In the genomic region with DNA sequence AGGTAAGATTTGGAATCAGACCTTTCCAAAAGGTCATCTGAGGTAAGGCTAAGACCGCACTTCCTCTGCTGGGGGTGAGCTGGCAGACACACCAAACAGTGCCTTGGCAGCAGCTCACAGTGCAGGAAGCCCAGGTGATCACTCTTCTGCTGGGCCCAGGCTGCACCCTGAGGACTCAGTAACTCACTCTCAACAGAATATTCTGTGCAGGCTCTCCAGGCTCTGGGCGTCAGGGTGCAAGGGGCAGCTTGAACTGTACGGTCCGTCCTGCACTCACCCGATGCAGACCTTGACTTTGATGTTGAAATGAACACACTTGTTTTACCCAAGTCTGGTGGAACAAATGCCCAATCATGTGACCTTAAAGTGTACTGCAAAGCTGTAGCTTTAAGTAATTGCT, we compare ENCODE assay signal across 24 cellular contexts. TPM values are rescaled to one million over a fixed set of nuclear protein-coding genes. Genes with fewer than 3 reads are reported as not detected.
A peak's percentile ranks its signal among the peaks of the same experiment; 100 is the strongest.
DNase-seq lines count a peak whose midpoint lies in the region; ATAC-seq, FAIRE-seq and TF ChIP-seq lines count a peak whose summit lies in the region.
"Had no signal": no experiment of that assay in that cellular context is flagged by ENCODE, and none has a peak within 500 bp of the region (broad histone marks: within the 10 kb centered on the region; RNA-seq: fewer than 3 reads in every experiment).

No MANE protein-coding gene starts in this region.

- H2AFZ ChIP-seq in HepG2 (ENCODE audit: low read length): no peak overlapping the region
- H2AFZ ChIP-seq: GM23248 had no signal

- H3K9me3 Mint-ChIP-seq in CD4-positive, alpha-beta memory T cell: no peaks in the 10 kb centered on the region
- H3K9me3 Mint-ChIP-seq: CD4-positive, CD25-positive, alpha-beta regulatory T cell; nephron; type B pancreatic cell had no signal

- H3K36me3 ChIP-seq in HepG2 (replicated peaks in 1 of 2; ENCODE audit: control insufficient read depth in 1 of 2, insufficient read depth in 2 of 2, low read length in 2 of 2) (peaks cover 12 to 43% of the 10 kb centered on the region in 2 experiments), uterus (no peaks in the 10 kb centered on the region)
- peaks cover 40% of the 10 kb centered on the region for H3K36me3 ChIP-seq in CD4-positive, alpha-beta memory T cell (ENCODE audit: insufficient read depth, low read length)

- no peak overlapping the region for H3K4me3 Mint-ChIP-seq in CD4-positive, alpha-beta memory T cell
- H3K4me3 Mint-ChIP-seq: activated naive CD8-positive, alpha-beta T cell; CD4-positive, CD25-positive, alpha-beta regulatory T cell; nephron; type B pancreatic cell had no signal

- no peak overlapping the region for H3K4me3 ChIP-seq in HepG2 (replicated peaks in 1 of 3; ENCODE audit: insufficient read depth in 1 of 3, low read depth in 2 of 3, low read length in 3 of 3)
- H3K4me3 ChIP-seq in uterus: no peak overlapping the region
- no peak overlapping the region for H3K4me3 ChIP-seq in CD4-positive, alpha-beta memory T cell (ENCODE audit: low read length in 2 of 2)
- H3K4me3 ChIP-seq: GM23248, skin epidermis had no signal

- POLR2A ChIA-PET in HepG2 (lab: Yijun Ruan, JAX): interaction anchor here (0.7 to 1.6 kb wide), 3 partner anchors 17 to 28 kb away, joined by 5 to 9 read pairs (median 6); partner anchors contain the start of gene ACACB
- POLR2A ChIA-PET in CD4-positive, alpha-beta memory T cell (lab: Charles Lee; ENCODE audit: partially characterized antibody): interaction anchor here (1.0 to 1.8 kb wide), 2 partner anchors 12 to 34 kb away, joined by 3 to 5 read pairs; partner anchors contain the start of gene USP30

- H3K4me1 Mint-ChIP-seq in CD4-positive, alpha-beta memory T cell: peaks cover 6 to 17% (median 10%) of the 10 kb centered on the region in 4 donors

- no peak overlapping the region for H3K9ac ChIP-seq in HepG2 (ENCODE audit: insufficient read depth, low read depth, low read length)
- H3K9ac ChIP-seq: GM23248 had no signal

- WGBS in HepG2 (ENCODE audit: low lambda C conversion rate): 9% methylated on average over 4 of the region's 5 CpGs

- peaks cover 71% of the 10 kb centered on the region for H3K4me1 ChIP-seq in HepG2 (ENCODE audit: insufficient read depth, low read length)
- peaks cover 2 to 9% of the 10 kb centered on the region in 2 donors for H3K4me1 ChIP-seq in uterus
- H3K4me1 ChIP-seq in CD4-positive, alpha-beta memory T cell (ENCODE audit: insufficient read depth, low read length): peaks cover 8% of the 10 kb centered on the region
- H3K4me1 ChIP-seq: foreskin keratinocyte had no signal

- CTCF ChIA-PET in HepG2 (lab: Yijun Ruan, JAX; ENCODE audit: low intra/inter-chr PET ratio, low total read pairs): no interaction called here
- CTCF ChIA-PET in CD4-positive, alpha-beta memory T cell (lab: Charles Lee; ENCODE audit: partially characterized antibody): interaction anchor here (0.6 to 1.4 kb wide), 5 partner anchors 8 to 203 kb away, joined by 3 to 4 read pairs (median 3); no protein-coding TSS in a partner anchor

- TF ChIP-seq POLR2A in HepG2 (IDR thresholded peaks at IDR 0.05; ENCODE audit: insufficient read depth in 1 of 2, low read depth in 2 of 2, low read length in 2 of 2) (no peak), uterus (IDR thresholded peaks at IDR 0.05) (no peak)

- no peaks in the 10 kb centered on the region for H3K9me3 ChIP-seq in HepG2 (ENCODE audit: low read length)
- H3K9me3 ChIP-seq in uterus: no peaks in the 10 kb centered on the region
- no peaks in the 10 kb centered on the region for H3K9me3 ChIP-seq in CD4-positive, alpha-beta memory T cell (ENCODE audit: control insufficient read depth in 1 of 2, low read length in 2 of 2)

- H3K27me3 ChIP-seq in HepG2 (ENCODE audit: control insufficient read depth in 1 of 2, insufficient read depth in 2 of 2, low read length in 2 of 2) (no peaks in the 10 kb centered on the region), uterus (no peaks in the 10 kb centered on the region)
- no peaks in the 10 kb centered on the region for H3K27me3 ChIP-seq in CD4-positive, alpha-beta memory T cell (ENCODE audit: insufficient read depth, low read length)
- H3K27me3 ChIP-seq: brain microvascular endothelial cell, foreskin keratinocyte had no signal

- no peak overlapping the region for H3K27ac Mint-ChIP-seq in CD4-positive, alpha-beta memory T cell
- H3K27ac Mint-ChIP-seq: CD4-positive, CD25-positive, alpha-beta regulatory T cell; nephron; progenitor cell of endocrine pancreas; type B pancreatic cell had no signal

- peak overlapping the region; percentile 6; the same call in 1 of the 2 replicates for H3K4me2 ChIP-seq in HepG2 (ENCODE audit: low read depth, low read length)

- FAIRE-seq in HepG2 (lab: Jason Lieb, UNC): peak; percentile 96

- TF ChIP-seq EP300 in HepG2 (IDR thresholded peaks at IDR 0.05; ENCODE audit: low read depth in 2 of 2, low read length in 2 of 2) (no peak), HepG2 (CRISPR knock-in tag; IDR thresholded peaks at IDR 0.05; ENCODE audit: borderline replicate concordance) (no peak)

- peak overlapping the region; percentile 46 for H3K27ac ChIP-seq in C4-2B
- peak overlapping the region; percentile 38 for H3K27ac ChIP-seq in HepG2 (ENCODE audit: extremely low read length, insufficient read depth, low read length)
- H3K27ac ChIP-seq in uterus: no peak overlapping the region
- H3K27ac ChIP-seq in CD4-positive, alpha-beta memory T cell (ENCODE audit: low read depth, low read length): no peak overlapping the region
- H3K27ac ChIP-seq: brain microvascular endothelial cell, foreskin keratinocyte, GM23248, skin epidermis had no signal

- H3K36me3 Mint-ChIP-seq in CD4-positive, alpha-beta memory T cell: peaks cover 44 to 62% of the 10 kb centered on the region in 2 donors
- H3K36me3 Mint-ChIP-seq: activated naive CD8-positive, alpha-beta T cell had no signal

- in situ Hi-C loops in HepG2 (cut with HindIII; ENCODE audit: extremely low pct_ligation_motif_present, low pct_unique_long_range_greater_than_20kb): no loop called here

- ATAC-seq in HepG2: peak; percentile 98
- ATAC-seq: activated CD4-positive, CD25-positive, alpha-beta regulatory T cell treated with anti-CD3 and anti-CD28 coated beads, Interleukin-2, amount 50 U/mL, for 24 hours; foreskin keratinocyte had no signal

- BruUV-seq in HepG2 (replicated peaks; lab: Mats Ljungman, UMichigan): no TSS peak

- intact Hi-C loops in HepG2 (cut with micrococcal nuclease; ENCODE audit: unreplicated experiment): no loop called here
- intact Hi-C loops in uterus (cut with DNase I; ENCODE audit: low total_unique reads): no loop called here
- intact Hi-C loops in CD4-positive, alpha-beta memory T cell (cut with micrococcal nuclease): no loop called here

- DNase-seq in M059J (ENCODE audit: low read depth) (peak; percentile 43), cerebellar cortex (ENCODE audit: low spot score) (peak; percentile 47), HepG2 (ENCODE audit: low spot score) (peak; percentile 82), uterus (no peak), T-helper 2 cell (no peak), NCI-H446 treated with DMSO at 0.1 percent for 48 hours (lab: John Stamatoyannopoulos, UW) (no peak)
- no peak for DNase-seq in CD4-positive, alpha-beta memory T cell
- DNase-seq: brain microvascular endothelial cell; CD4-positive, CD25-positive, alpha-beta regulatory T cell; DMS153; foreskin keratinocyte; GF-D8; GM23248; KBM-7; midbrain; NCI-H187 treated with DMSO at 0.1 percent for 48 hours; stimulated activated naive CD4-positive, alpha-beta T cell had no signal

- H4K20me1 ChIP-seq in HepG2 (ENCODE audit: insufficient read depth, low read length): no peaks in the 10 kb centered on the region

- no peak for TF ChIP-seq CTCF in C4-2B (conservative IDR thresholded peaks at IDR 0.05)
- no peak for TF ChIP-seq CTCF in HepG2 (CRISPR knock-in tag; IDR thresholded peaks at IDR 0.05)
- no peak for TF ChIP-seq CTCF in uterus (IDR thresholded peaks at IDR 0.05)

- no peaks in the 10 kb centered on the region for H3K27me3 Mint-ChIP-seq in CD4-positive, alpha-beta memory T cell
- H3K27me3 Mint-ChIP-seq: activated naive CD8-positive, alpha-beta T cell; CD4-positive, CD25-positive, alpha-beta regulatory T cell; progenitor cell of endocrine pancreas; type B pancreatic cell had no signal

- 0 out of 2 replicates have a peak, but pooled peaks have one; percentile 20 for TF ChIP-seq RAD21 in HepG2 (CRISPR knock-in tag; IDR thresholded peaks at IDR 0.05)

- H3K79me2 ChIP-seq in HepG2 (ENCODE audit: insufficient read depth, low read length): peaks cover 8% of the 10 kb centered on the region

RNA-seq across cellular contexts. Expression of gene ALKBH2, which starts 6.0 kb away (rescaled TPM):
- total RNA-seq in M059J (2014; rRNA removed; shearing (Covaris generic)): 4.2 and 10.8 TPM in 2 replicates
- total RNA-seq in HepG2 (2016; rRNA removed; fragmentation: Illumina TruSeq; extraction: Trizol) (40.5 and 46.7 TPM in 2 replicates), uterus (10 to 100 TPM in 3 of 4 donors, 1 to 10 TPM in 1; 2.1 to 26.5 (median 19.1) TPM)
- 26.9 and 30.3 TPM in 2 replicates for total RNA-seq in HepG2 (2016; cell fraction: cytosol; rRNA removed; fragmentation: Illumina TruSeq; extraction: Trizol; ENCODE audit: low read depth)
- 42.1 and 42.5 TPM in 2 replicates for total RNA-seq in HepG2 (2016; cell fraction: insoluble cytoplasmic fraction; rRNA removed; fragmentation: Illumina TruSeq; extraction: Trizol)
- 25.3 and 29.0 TPM in 2 replicates for total RNA-seq in HepG2 (2016; cell fraction: membrane; rRNA removed; fragmentation: Illumina TruSeq; extraction: Trizol)
- total RNA-seq in HepG2 (2016; cell fraction: nucleus; rRNA removed; fragmentation: Illumina TruSeq; extraction: Trizol): 31.4 and 33.2 TPM in 2 replicates
- polyA plus RNA-seq in HepG2 (2011; rRNA removed): 19.2 and 21.0 TPM in 2 replicates
- polyA plus RNA-seq in HepG2 (2011; cell fraction: cytosol; rRNA removed): 16.6 and 17.1 TPM in 2 replicates
- 34.1 and 41.7 TPM in 2 replicates for polyA plus RNA-seq in HepG2 (2011; cell fraction: nucleus; rRNA removed)
- 18.9 and 22.6 TPM in 2 replicates for polyA plus RNA-seq in HepG2 (2012)
- 13.7 and 19.0 TPM in 2 replicates for polyA plus RNA-seq in HepG2 (2016; cell fraction: cytosol; fragmentation: Illumina TruSeq; extraction: Trizol; ENCODE audit: low read depth)
- 40.3 and 40.9 TPM in 2 replicates for polyA plus RNA-seq in HepG2 (2016; cell fraction: insoluble cytoplasmic fraction; fragmentation: Illumina TruSeq; extraction: Trizol; ENCODE audit: low read depth)
- polyA plus RNA-seq in HepG2 (2016; cell fraction: membrane; fragmentation: Illumina TruSeq; extraction: Trizol; ENCODE audit: low read depth): 18.2 and 23.2 TPM in 2 replicates
- 65.5 and 73.7 TPM in 2 replicates for polyA plus RNA-seq in HepG2 (2016; cell fraction: nucleus; fragmentation: Illumina TruSeq; extraction: Trizol; ENCODE audit: insufficient read depth, low read depth)
- polyA minus RNA-seq in HepG2 (2011; rRNA and poly(A)+ RNA removed; ENCODE audit: low replicate concordance): 7.5 and 22.5 TPM in 2 replicates
- polyA minus RNA-seq in HepG2 (2011; cell fraction: cytosol; rRNA and poly(A)+ RNA removed): 6.2 and 6.4 TPM in 2 replicates
- 6.6 and 10.9 TPM in 2 replicates for polyA minus RNA-seq in HepG2 (2011; cell fraction: nucleus; rRNA and poly(A)+ RNA removed)
- 10 to 100 TPM; 12.9 to 14.4 TPM for total RNA-seq in CD4-positive, alpha-beta memory T cell
- 10 to 100 TPM; 15.0 to 16.4 TPM for polyA plus RNA-seq in CD4-positive, alpha-beta memory T cell

RNA-seq across cellular contexts. Expression of gene UNG, which starts 10.1 kb away (rescaled TPM):
- 72.3 and 78.1 TPM in 2 replicates for total RNA-seq in M059J (2014; rRNA removed; shearing (Covaris generic))
- total RNA-seq in HepG2 (2016; rRNA removed; fragmentation: Illumina TruSeq; extraction: Trizol): 114 and 144 TPM in 2 replicates
- 14.1 and 15.1 TPM in 2 replicates for total RNA-seq in HepG2 (2016; cell fraction: cytosol; rRNA removed; fragmentation: Illumina TruSeq; extraction: Trizol; ENCODE audit: low read depth)
- 113 and 144 TPM in 2 replicates for total RNA-seq in HepG2 (2016; cell fraction: insoluble cytoplasmic fraction; rRNA removed; fragmentation: Illumina TruSeq; extraction: Trizol)
- 42.9 and 44.0 TPM in 2 replicates for total RNA-seq in HepG2 (2016; cell fraction: membrane; rRNA removed; fragmentation: Illumina TruSeq; extraction: Trizol)
- 46.7 and 49.9 TPM in 2 replicates for total RNA-seq in HepG2 (2016; cell fraction: nucleus; rRNA removed; fragmentation: Illumina TruSeq; extraction: Trizol)
- 20.5 and 23.3 TPM in 2 replicates for polyA plus RNA-seq in HepG2 (2011; rRNA removed)
- 18.8 and 19.2 TPM in 2 replicates for polyA plus RNA-seq in HepG2 (2011; cell fraction: cytosol; rRNA removed)
- polyA plus RNA-seq in HepG2 (2011; cell fraction: nucleus; rRNA removed): 9.4 and 9.6 TPM in 2 replicates
- polyA plus RNA-seq in HepG2 (2012): 24.4 and 35.2 TPM in 2 replicates
- 11.6 and 12.8 TPM in 2 replicates for polyA plus RNA-seq in HepG2 (2016; cell fraction: cytosol; fragmentation: Illumina TruSeq; extraction: Trizol; ENCODE audit: low read depth)
- 144 TPM in 2 replicates for polyA plus RNA-seq in HepG2 (2016; cell fraction: insoluble cytoplasmic fraction; fragmentation: Illumina TruSeq; extraction: Trizol; ENCODE audit: low read depth)
- polyA plus RNA-seq in HepG2 (2016; cell fraction: membrane; fragmentation: Illumina TruSeq; extraction: Trizol; ENCODE audit: low read depth): 28.5 and 28.6 TPM in 2 replicates
- 65.0 and 67.4 TPM in 2 replicates for polyA plus RNA-seq in HepG2 (2016; cell fraction: nucleus; fragmentation: Illumina TruSeq; extraction: Trizol; ENCODE audit: insufficient read depth, low read depth)
- 11.1 and 15.9 TPM in 2 replicates for polyA minus RNA-seq in HepG2 (2011; rRNA and poly(A)+ RNA removed; ENCODE audit: low replicate concordance)
- 11.2 and 14.4 TPM in 2 replicates for polyA minus RNA-seq in HepG2 (2011; cell fraction: cytosol; rRNA and poly(A)+ RNA removed)
- polyA minus RNA-seq in HepG2 (2011; cell fraction: nucleus; rRNA and poly(A)+ RNA removed): 6.8 and 7.1 TPM in 2 replicates
- 10 to 100 TPM; 21.6 to 32.7 (median 27.9) TPM for total RNA-seq in uterus
- 10 to 100 TPM; 18.5 to 19.5 TPM for total RNA-seq in CD4-positive, alpha-beta memory T cell
- 10 to 100 TPM; 43.1 to 47.1 TPM for polyA plus RNA-seq in CD4-positive, alpha-beta memory T cell

RNA-seq across cellular contexts. Expression of gene ACACB, which starts 29.1 kb away (rescaled TPM):
- 5.5 and 6.6 TPM in 2 replicates for total RNA-seq in M059J (2014; rRNA removed; shearing (Covaris generic))
- 6.0 and 8.6 TPM in 2 replicates for total RNA-seq in HepG2 (2016; rRNA removed; fragmentation: Illumina TruSeq; extraction: Trizol)
- total RNA-seq in HepG2 (2016; cell fraction: cytosol; rRNA removed; fragmentation: Illumina TruSeq; extraction: Trizol; ENCODE audit: low read depth): 3.7 and 5.2 TPM in 2 replicates
- 4.7 and 10.3 TPM in 2 replicates for total RNA-seq in HepG2 (2016; cell fraction: insoluble cytoplasmic fraction; rRNA removed; fragmentation: Illumina TruSeq; extraction: Trizol)
- 4.2 and 5.9 TPM in 2 replicates for total RNA-seq in HepG2 (2016; cell fraction: membrane; rRNA removed; fragmentation: Illumina TruSeq; extraction: Trizol)
- 14.3 and 17.9 TPM in 2 replicates for total RNA-seq in HepG2 (2016; cell fraction: nucleus; rRNA removed; fragmentation: Illumina TruSeq; extraction: Trizol)
- 6.2 and 6.4 TPM in 2 replicates for polyA plus RNA-seq in HepG2 (2011; rRNA removed)
- polyA plus RNA-seq in HepG2 (2011; cell fraction: cytosol; rRNA removed): 3.4 and 4.6 TPM in 2 replicates
- polyA plus RNA-seq in HepG2 (2011; cell fraction: nucleus; rRNA removed): 18.8 and 19.2 TPM in 2 replicates
- 4.3 and 4.9 TPM in 2 replicates for polyA plus RNA-seq in HepG2 (2012)
- 0.51 TPM in 2 replicates for polyA plus RNA-seq in HepG2 (2016; cell fraction: cytosol; fragmentation: Illumina TruSeq; extraction: Trizol; ENCODE audit: low read depth)
- 3.6 and 4.3 TPM in 2 replicates for polyA plus RNA-seq in HepG2 (2016; cell fraction: insoluble cytoplasmic fraction; fragmentation: Illumina TruSeq; extraction: Trizol; ENCODE audit: low read depth)
- 1.0 and 1.2 TPM in 2 replicates for polyA plus RNA-seq in HepG2 (2016; cell fraction: membrane; fragmentation: Illumina TruSeq; extraction: Trizol; ENCODE audit: low read depth)
- polyA plus RNA-seq in HepG2 (2016; cell fraction: nucleus; fragmentation: Illumina TruSeq; extraction: Trizol; ENCODE audit: insufficient read depth, low read depth): 18.5 and 20.2 TPM in 2 replicates
- polyA minus RNA-seq in HepG2 (2011; rRNA and poly(A)+ RNA removed; ENCODE audit: low replicate concordance): 24.1 and 29.2 TPM in 2 replicates
- polyA minus RNA-seq in HepG2 (2011; cell fraction: cytosol; rRNA and poly(A)+ RNA removed): 5.0 and 5.1 TPM in 2 replicates
- polyA minus RNA-seq in HepG2 (2011; cell fraction: nucleus; rRNA and poly(A)+ RNA removed): 23.6 and 44.9 TPM in 2 replicates
- 100 to 1,000 TPM in 2 of 4 donors, 10 to 100 TPM in 2; 22.0 to 137 (median 97.2) TPM for total RNA-seq in uterus
- 10 to 100 TPM; 46.7 to 47.1 TPM for total RNA-seq in CD4-positive, alpha-beta memory T cell
- polyA plus RNA-seq in CD4-positive, alpha-beta memory T cell: 1 to 10 TPM in 1 of 2 donors, under 1 TPM in 1; 0.83 to 2.0 TPM

RNA-seq across cellular contexts. Expression of gene USP30, which starts 34.9 kb away (rescaled TPM):
- total RNA-seq in M059J (2014; rRNA removed; shearing (Covaris generic)): 10.6 and 18.7 TPM in 2 replicates
- 9.2 and 11.2 TPM in 2 replicates for total RNA-seq in HepG2 (2016; rRNA removed; fragmentation: Illumina TruSeq; extraction: Trizol)
- 4.0 and 5.0 TPM in 2 replicates for total RNA-seq in HepG2 (2016; cell fraction: cytosol; rRNA removed; fragmentation: Illumina TruSeq; extraction: Trizol; ENCODE audit: low read depth)
- total RNA-seq in HepG2 (2016; cell fraction: insoluble cytoplasmic fraction; rRNA removed; fragmentation: Illumina TruSeq; extraction: Trizol): 8.1 and 8.9 TPM in 2 replicates
- 7.5 and 7.6 TPM in 2 replicates for total RNA-seq in HepG2 (2016; cell fraction: membrane; rRNA removed; fragmentation: Illumina TruSeq; extraction: Trizol)
- 11.7 and 12.2 TPM in 2 replicates for total RNA-seq in HepG2 (2016; cell fraction: nucleus; rRNA removed; fragmentation: Illumina TruSeq; extraction: Trizol)
- polyA plus RNA-seq in HepG2 (2011; rRNA removed): 18.4 and 20.8 TPM in 2 replicates
- 14.0 and 16.3 TPM in 2 replicates for polyA plus RNA-seq in HepG2 (2011; cell fraction: cytosol; rRNA removed)
- polyA plus RNA-seq in HepG2 (2011; cell fraction: nucleus; rRNA removed): 29.7 and 38.3 TPM in 2 replicates
- 6.2 and 6.9 TPM in 2 replicates for polyA plus RNA-seq in HepG2 (2012)
- 4.5 and 4.6 TPM in 2 replicates for polyA plus RNA-seq in HepG2 (2016; cell fraction: cytosol; fragmentation: Illumina TruSeq; extraction: Trizol; ENCODE audit: low read depth)
- 8.4 and 9.9 TPM in 2 replicates for polyA plus RNA-seq in HepG2 (2016; cell fraction: insoluble cytoplasmic fraction; fragmentation: Illumina TruSeq; extraction: Trizol; ENCODE audit: low read depth)
- 6.2 and 6.8 TPM in 2 replicates for polyA plus RNA-seq in HepG2 (2016; cell fraction: membrane; fragmentation: Illumina TruSeq; extraction: Trizol; ENCODE audit: low read depth)
- polyA plus RNA-seq in HepG2 (2016; cell fraction: nucleus; fragmentation: Illumina TruSeq; extraction: Trizol; ENCODE audit: insufficient read depth, low read depth): 19.9 and 21.4 TPM in 2 replicates
- 14.7 and 35.2 TPM in 2 replicates for polyA minus RNA-seq in HepG2 (2011; rRNA and poly(A)+ RNA removed; ENCODE audit: low replicate concordance)
- polyA minus RNA-seq in HepG2 (2011; cell fraction: cytosol; rRNA and poly(A)+ RNA removed): 12.0 and 15.7 TPM in 2 replicates
- 9.8 and 15.7 TPM in 2 replicates for polyA minus RNA-seq in HepG2 (2011; cell fraction: nucleus; rRNA and poly(A)+ RNA removed)
- total RNA-seq in uterus: 10 to 100 TPM in 3 of 4 donors, 1 to 10 TPM in 1; 4.1 to 20.2 (median 14.9) TPM
- total RNA-seq in CD4-positive, alpha-beta memory T cell: 10 to 100 TPM in 1 of 2 experiments, 1 to 10 TPM in 1; 8.1 to 14.2 TPM
- polyA plus RNA-seq in CD4-positive, alpha-beta memory T cell: 10 to 100 TPM in 1 of 2 donors, 1 to 10 TPM in 1; 6.8 to 13.9 TPM

Comparison
In these comparisons a context has a peak if more than half of its experiments do, and no peak if none do; other contexts are left out.
1. H3K27ac ChIP-seq: peak in C4-2B (single experiment) and HepG2 (single experiment); none in uterus (0 of 2) and CD4-positive, alpha-beta memory T cell (single experiment).
2. DNase-seq: peak in M059J (single experiment), cerebellar cortex (single experiment) and HepG2 (single experiment); none in uterus (0 of 2), T-helper 2 cell (0 of 5), NCI-H446 treated with DMSO at 0.1 percent for 48 hours (single experiment) and CD4-positive, alpha-beta memory T cell (0 of 5).